Comparison of ENCODE assay signal across 7 cellular contexts in the genomic region with DNA sequence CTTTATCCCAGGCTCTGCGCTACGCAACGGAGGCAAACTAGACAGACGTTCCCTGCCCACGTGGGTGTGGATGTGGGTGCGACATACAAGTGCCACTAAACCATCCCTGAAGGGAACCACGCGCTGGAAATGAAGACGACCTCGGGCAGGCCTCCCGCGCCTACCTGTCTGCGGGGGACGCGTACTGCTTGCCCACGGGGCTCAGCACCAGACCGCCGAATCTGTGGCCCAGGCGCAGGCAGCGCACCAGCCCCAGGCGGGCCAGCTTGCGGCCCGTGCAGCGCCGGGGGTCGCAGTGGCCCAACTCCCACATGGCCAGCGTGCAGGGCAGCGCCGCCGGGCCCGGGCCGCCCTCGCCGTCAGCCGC. TPM values are rescaled to one million over a fixed set of nuclear protein-coding genes. Genes with fewer than 3 reads are reported as not detected.
DNase-seq lines count a peak whose midpoint lies in the region; ATAC-seq and TF ChIP-seq lines count a peak whose summit lies in the region.

No MANE protein-coding gene starts in this region.

- H3K4me1 Mint-ChIP-seq in MCF 10A (ENCODE audit: insufficient read depth, unreplicated experiment): peaks cover 24% of the 10 kb centered on the region

- peaks cover 18% of the 10 kb centered on the region for H3K36me3 Mint-ChIP-seq in MCF 10A (ENCODE audit: insufficient read depth, unreplicated experiment)

- peak overlapping the region; percentile 95 for H3K4me3 ChIP-seq in lung

- TSS peak; percentile 66 for BruUV-seq in MCF 10A (replicated peaks; lab: Mats Ljungman, UMichigan)

- 0 to 1% methylated on average over 27 to 35 of the region's 35 CpGs for WGBS in lung, 2 donors

- intact Hi-C loops in MCF 10A (cut with micrococcal nuclease): no loop called here

- no peak overlapping the region for H3K27ac Mint-ChIP-seq in MCF 10A (ENCODE audit: low read depth, unreplicated experiment)

- peaks cover 0 to 23% of the 10 kb centered on the region in 2 donors for H3K36me3 ChIP-seq in lung (ENCODE audit: control insufficient read depth in 2 of 2, insufficient read depth in 2 of 2, low read length in 2 of 2)

- ATAC-seq in GM19438 (IDR thresholded peaks at IDR 0.05; ENCODE audit: low read depth, unreplicated experiment): peak; percentile 21
- ATAC-seq in HG03520 (IDR thresholded peaks at IDR 0.05; ENCODE audit: unreplicated experiment): peak; percentile 18
- no peak for ATAC-seq in lung (ENCODE audit: insufficient read depth, low FRiP score)
- ATAC-seq in HG03354 (IDR thresholded peaks at IDR 0.05; ENCODE audit: poor library complexity, severe bottlenecking, unreplicated experiment): no peak

- CTCF ChIA-PET in MCF 10A (lab: Yijun Ruan, JAX): no interaction called here

- H3K9me3 Mint-ChIP-seq in MCF 10A (ENCODE audit: unreplicated experiment): no peaks in the 10 kb centered on the region

- DNase-seq in MCF 10A (ENCODE audit: unreplicated experiment) (no peak), lung (ENCODE audit: low spot score) (no peak), NCI-H524 (lab: John Stamatoyannopoulos, UW) (no peak), RPMI8226 (no peak)

- no peaks in the 10 kb centered on the region for H3K27me3 Mint-ChIP-seq in MCF 10A (ENCODE audit: insufficient read depth, unreplicated experiment)

- no peak for TF ChIP-seq CTCF in MCF 10A (IDR thresholded peaks at IDR 0.05; ENCODE audit: unreplicated experiment)
- TF ChIP-seq CTCF in lung (IDR thresholded peaks at IDR 0.05; ENCODE audit: control extremely low read depth, extremely low read depth): no peak

- no peaks in the 10 kb centered on the region for H3K27me3 ChIP-seq in lung (ENCODE audit: control insufficient read depth, insufficient read depth)

- POLR2A ChIA-PET in MCF 10A (lab: Yijun Ruan, JAX): interaction anchor here (0.6 to 1.2 kb wide), 6 partner anchors 27 to 863 kb away, joined by 3 to 7 read pairs (median 3); a partner anchor contains a TSS

- H3K27ac ChIP-seq in lung (ENCODE audit: low read depth in 1 of 2, low read length in 1 of 2): peak overlapping the region; percentile 59 to 87

- H3K4me3 Mint-ChIP-seq in MCF 10A (ENCODE audit: unreplicated experiment): peak overlapping the region; percentile 78

- no peaks in the 10 kb centered on the region for H3K9me3 ChIP-seq in lung (ENCODE audit: control insufficient read depth in 2 of 2, insufficient read depth in 1 of 2, low read length in 1 of 2)

- peaks cover 4 to 9% of the 10 kb centered on the region in 2 donors for H3K4me1 ChIP-seq in lung (ENCODE audit: control insufficient read depth in 2 of 2, insufficient read depth in 2 of 2, low read length in 2 of 2)

RNA-seq across cellular contexts. Expression of a gene that starts 0.5 kb away (rescaled TPM):
- 49.6 and 58.2 TPM in 2 replicates for total RNA-seq in MCF 10A (2022)
- 10 to 100 TPM; 32.5 to 66.4 TPM for total RNA-seq in lung
- polyA plus RNA-seq in lung: 10 to 100 TPM; 54.7 to 58.5 TPM

RNA-seq across cellular contexts. Expression of a gene that starts 0.5 kb away (rescaled TPM):
- total RNA-seq in MCF 10A (2022) (37.6 and 41.6 TPM in 2 replicates), lung (10 to 100 TPM; 34.8 to 80.1 TPM)
- polyA plus RNA-seq in lung: 10 to 100 TPM; 75.5 to 92.7 TPM

RNA-seq across cellular contexts. Expression of a gene that starts 17.8 kb away (rescaled TPM):
- 0.49 and 0.75 TPM in 2 replicates for total RNA-seq in MCF 10A (2022)
- total RNA-seq in lung: 10 to 100 TPM; 15.9 to 46.6 TPM
- polyA plus RNA-seq in lung: 1 to 10 TPM; 4.5 to 7.9 TPM

RNA-seq across cellular contexts. Expression of a gene that starts 41.8 kb away (rescaled TPM):
- 163 and 172 TPM in 2 replicates for total RNA-seq in MCF 10A (2022)
- 10 to 100 TPM; 91.2 to 96.8 TPM for total RNA-seq in lung
- 10 to 100 TPM; 63.9 to 71.7 TPM for polyA plus RNA-seq in lung

Comparison
In these comparisons a context has a peak if more than half of its experiments do, and no peak if none do; other contexts are left out.
1. ATAC-seq: peak in GM19438 (single experiment) and HG03520 (single experiment); none in lung (single experiment) and HG03354 (single experiment).